ENCODE assay signal across 1 cellular context in genomic region chr2:239303711-239304532, GRCh38.
TF ChIP-seq lines count a peak whose summit lies in the region.

No MANE protein-coding gene starts in this region.

TF ChIP-seq in GM12878, 131 proteins besides CTCF, POLR2A, EP300 and RAD21 (continued from another document and continues in another):
- no peak for TF ChIP-seq E4F1 (IDR thresholded peaks at IDR 0.05; ENCODE audit: borderline replicate concordance, partially characterized antibody)
- no peak for TF ChIP-seq MYB (IDR thresholded peaks at IDR 0.05; ENCODE audit: borderline replicate concordance, low read depth, low read length)
- TF ChIP-seq BCL3 (IDR thresholded peaks at IDR 0.05; ENCODE audit: borderline replicate concordance, insufficient read depth, low read depth, low read length, poor library complexity, severe bottlenecking): no peak
- TF ChIP-seq RB1 (IDR thresholded peaks at IDR 0.05; ENCODE audit: borderline replicate concordance): no peak
- no peak for TF ChIP-seq MEF2A (IDR thresholded peaks at IDR 0.05; ENCODE audit: insufficient read depth, low read depth, low read length)
- TF ChIP-seq IKZF1 (conservative IDR thresholded peaks at IDR 0.05): peak; percentile 52; the same call in 1 of the 2 replicates
- TF ChIP-seq HDAC2 (IDR thresholded peaks at IDR 0.05): no peak
- TF ChIP-seq MTA2 (IDR thresholded peaks at IDR 0.05; ENCODE audit: low read depth): peak; percentile 75
- TF ChIP-seq IRF4 (IDR thresholded peaks at IDR 0.05; ENCODE audit: low read depth, low read length): no peak
- no peak for TF ChIP-seq HDGF (IDR thresholded peaks at IDR 0.05)
- no peak for TF ChIP-seq ASH2L (IDR thresholded peaks at IDR 0.05; ENCODE audit: borderline replicate concordance, low read depth)
- peak; percentile 63 to 76; a peak in 2 of 4 replicates for TF ChIP-seq IKZF2 (IDR thresholded peaks at IDR 0.05)
- no peak for TF ChIP-seq ZNF384 (IDR thresholded peaks at IDR 0.05; ENCODE audit: borderline replicate concordance, low read depth, low read length)
- TF ChIP-seq JUND (IDR thresholded peaks at IDR 0.05; ENCODE audit: low read depth, low read length): peak; percentile 65; the same call in 1 of the 2 replicates
- TF ChIP-seq JUNB (IDR thresholded peaks at IDR 0.05): peak; percentile 88
- no peak for TF ChIP-seq FOXM1 (IDR thresholded peaks at IDR 0.05; ENCODE audit: low read depth, low read length)
- no peak for TF ChIP-seq SREBF1 (IDR thresholded peaks at IDR 0.05; ENCODE audit: low read length)
- no peak for TF ChIP-seq NFXL1 (IDR thresholded peaks at IDR 0.05; ENCODE audit: borderline replicate concordance)
- no peak for TF ChIP-seq HCFC1 (IDR thresholded peaks at IDR 0.05; ENCODE audit: low read length)
- no peak for TF ChIP-seq ZZZ3 (IDR thresholded peaks at IDR 0.05; ENCODE audit: control insufficient read depth, insufficient read length, low read depth)
- peak; percentile 9; the same call in 1 of the 2 replicates for TF ChIP-seq BACH1 (IDR thresholded peaks at IDR 0.05; ENCODE audit: borderline replicate concordance)
- TF ChIP-seq YBX1 (IDR thresholded peaks at IDR 0.05): no peak
- TF ChIP-seq SMARCA5 (IDR thresholded peaks at IDR 0.05): no peak
- no peak for TF ChIP-seq REST (IDR thresholded peaks at IDR 0.05; ENCODE audit: low read depth, low read length)
- TF ChIP-seq STAT1 (conservative IDR thresholded peaks at IDR 0.05): no peak
- no peak for TF ChIP-seq NKRF (conservative IDR thresholded peaks at IDR 0.05)
- TF ChIP-seq RBBP5 (conservative IDR thresholded peaks at IDR 0.05): no peak
- TF ChIP-seq POU2F2 (IDR thresholded peaks at IDR 0.05; ENCODE audit: borderline replicate concordance, low read depth, low read length): no peak
- TF ChIP-seq NFIC (IDR thresholded peaks at IDR 0.05; ENCODE audit: low read depth, low read length): peak; percentile 26; the same call in 1 of the 2 replicates
- no peak for TF ChIP-seq PAX8 (IDR thresholded peaks at IDR 0.05)
- TF ChIP-seq ESRRA (IDR thresholded peaks at IDR 0.05; ENCODE audit: low read length): no peak
- TF ChIP-seq ZBTB4 (CRISPR knock-in tag; IDR thresholded peaks at IDR 0.05): no peak
- no peak for TF ChIP-seq SIN3A (IDR thresholded peaks at IDR 0.05; ENCODE audit: low read depth, low read length)
- TF ChIP-seq STAT3 (IDR thresholded peaks at IDR 0.05; ENCODE audit: low read depth, low read length): no peak
- no peak for TF ChIP-seq E2F4 (IDR thresholded peaks at IDR 0.05; ENCODE audit: low read depth, low read length)
- no peak for TF ChIP-seq ZNF274 (IDR thresholded peaks at IDR 0.05; ENCODE audit: insufficient read depth, insufficient read length)
- TF ChIP-seq RFX5 (IDR thresholded peaks at IDR 0.05; ENCODE audit: low read depth, low read length): no peak
- TF ChIP-seq NBN (IDR thresholded peaks at IDR 0.05): no peak
- no peak for TF ChIP-seq PKNOX1 (IDR thresholded peaks at IDR 0.05)
- no peak for TF ChIP-seq ATF3 (IDR thresholded peaks at IDR 0.05; ENCODE audit: borderline replicate concordance, extremely low read depth, low read depth, low read length)
- TF ChIP-seq POLR2AphosphoS2 (IDR thresholded peaks at IDR 0.05; ENCODE audit: low read depth, low read length): no peak
- TF ChIP-seq CBX3 (IDR thresholded peaks at IDR 0.05; ENCODE audit: borderline replicate concordance, low read depth): no peak
- TF ChIP-seq USF1 (IDR thresholded peaks at IDR 0.05; ENCODE audit: borderline replicate concordance, extremely low read length, insufficient read depth, low read depth, low read length): no peak
- no peak for TF ChIP-seq ZNF24 (IDR thresholded peaks at IDR 0.05)
- TF ChIP-seq ZBED1 (IDR thresholded peaks at IDR 0.05; ENCODE audit: borderline replicate concordance): no peak
- TF ChIP-seq NFYA (IDR thresholded peaks at IDR 0.05; ENCODE audit: borderline replicate concordance, low read depth, low read length): no peak
- TF ChIP-seq FOXK2 (IDR thresholded peaks at IDR 0.05): no peak
- TF ChIP-seq SRF (IDR thresholded peaks at IDR 0.05; ENCODE audit: low read depth in 2 of 2, low read length in 2 of 2): no peak
- TF ChIP-seq HDAC6 (IDR thresholded peaks at IDR 0.05; ENCODE audit: unreplicated experiment): no peak
- TF ChIP-seq PBX3 (IDR thresholded peaks at IDR 0.05; ENCODE audit: insufficient replicate concordance, low read depth, low read length): no peak
- TF ChIP-seq CHD2 (IDR thresholded peaks at IDR 0.05; ENCODE audit: borderline replicate concordance, low read depth, low read length): no peak
- no peak for TF ChIP-seq MTA3 (IDR thresholded peaks at IDR 0.05; ENCODE audit: borderline replicate concordance, low read length)
